ENCODE assay signal across 9 cellular contexts in genomic region chr10:22765660-22766547, GRCh38. TPM values are rescaled to one million over a fixed set of nuclear protein-coding genes. Genes with fewer than 3 reads are reported as not detected.
DNase-seq lines count a peak whose midpoint lies in the region; ATAC-seq and TF ChIP-seq lines count a peak whose summit lies in the region.
"Had no signal": no experiment of that assay in that cellular context is flagged by ENCODE, and none has a peak within 500 bp of the region (broad histone marks: within the 10 kb centered on the region; RNA-seq: fewer than 3 reads in every experiment).

No MANE protein-coding gene starts in this region.

- TF ChIP-seq POLR2A in GM19099 (IDR thresholded peaks at IDR 0.05; ENCODE audit: extremely low read depth, insufficient read length, low read depth), result peak; percentile 40

- H3K27ac ChIP-seq in temporal lobe (ENCODE audit: low read depth, low read length), result peak overlapping the region; percentile 20

- DNase-seq in NAMALWA (ENCODE audit: low spot score) (peak; percentile 45), A172 (ENCODE audit: low spot score) (no peak), putamen (ENCODE audit: low spot score) (no peak), progenitor cell of endocrine pancreas (ENCODE audit: low spot score, unreplicated experiment) (no peak), iPS-NIHi11 (ENCODE audit: low spot score) (no peak)
- DNase-seq: NCI-H526 treated with DMSO at 0.1 percent for 48 hours had no signal

- peak; percentile 70 for ATAC-seq in HG02763 (IDR thresholded peaks at IDR 0.05; ENCODE audit: unreplicated experiment)

- no peaks in the 10 kb centered on the region for H3K4me1 Mint-ChIP-seq in progenitor cell of endocrine pancreas (ENCODE audit: low read depth)

- H3K9me3 Mint-ChIP-seq in progenitor cell of endocrine pancreas (ENCODE audit: low read depth), result peaks cover 10% of the 10 kb centered on the region

- no peaks in the 10 kb centered on the region for H3K27me3 Mint-ChIP-seq in progenitor cell of endocrine pancreas

- no peak overlapping the region for H3K27ac Mint-ChIP-seq in progenitor cell of endocrine pancreas

- no peak for TF ChIP-seq CTCF in progenitor cell of endocrine pancreas (IDR thresholded peaks at IDR 0.05; ENCODE audit: unreplicated experiment)

- no peaks in the 10 kb centered on the region for H3K36me3 Mint-ChIP-seq in progenitor cell of endocrine pancreas (ENCODE audit: insufficient read depth)

- no peak overlapping the region for H3K4me3 Mint-ChIP-seq in progenitor cell of endocrine pancreas (ENCODE audit: low read depth)

RNA-seq across cellular contexts. Expression of gene PIP4K2A, which starts 51.5 kb away (rescaled TPM):
- total RNA-seq in temporal lobe (34.2 TPM), progenitor cell of endocrine pancreas (22.4 and 26.7 TPM in 2 replicates)
- total RNA-seq in A172 (2014; rRNA removed; shearing (Covaris generic)), result 74.9 and 92.5 TPM in 2 replicates
